Comparison of ENCODE assay signal across 17 cellular contexts in the genomic region with DNA sequence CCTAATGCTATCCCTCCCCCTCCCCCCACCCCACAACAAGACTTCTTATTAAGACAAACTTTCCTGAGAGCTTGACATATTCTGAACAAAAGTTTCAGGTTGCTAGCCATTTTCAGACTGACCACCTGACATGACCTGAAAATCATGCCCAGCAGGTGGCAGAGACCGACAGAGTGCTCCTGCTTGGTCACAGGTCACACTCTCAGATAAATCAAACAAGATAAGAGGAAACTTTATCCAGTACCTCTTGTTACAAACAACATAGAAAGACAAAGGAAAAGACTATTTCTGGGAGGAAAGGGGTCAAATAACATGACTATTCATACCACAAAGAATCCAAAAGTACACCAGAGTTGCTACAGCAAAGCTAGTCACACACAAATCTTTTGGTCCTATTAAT.
"Had no signal": no experiment of that assay in that cellular context is flagged by ENCODE, and none has a peak within 500 bp of the region (broad histone marks: within the 10 kb centered on the region; RNA-seq: fewer than 3 reads in every experiment).

No MANE protein-coding gene starts in this region.

- H3K4me1 ChIP-seq: gastroesophageal sphincter, left ventricle myocardium inferior, thyroid gland, uterus had no signal

- H3K36me3 Mint-ChIP-seq: stimulated activated memory B cell treated with anti-CD40 and anti-IgM and Interleukin-4, amounts not matched to agents 10 μg/mL and 1 μg/mL and 100 μg/mL, for 72 hours had no signal

- H3K27ac ChIP-seq: cardiac muscle cell, gastroesophageal sphincter, left ventricle myocardium inferior, neutrophil, thyroid gland, uterus had no signal

- H3K4me3 ChIP-seq: cardiac muscle cell, gastroesophageal sphincter, left ventricle myocardium inferior, thyroid gland, uterus had no signal

- H3K9me3 ChIP-seq: neutrophil, thyroid gland, uterus had no signal

- H3K27me3 ChIP-seq: cardiac muscle cell, gastroesophageal sphincter, neutrophil, thyroid gland, uterus had no signal

- H3K27me3 Mint-ChIP-seq: activated B cell treated with CpG ODN at 0.5 μM for 24 hours; stimulated activated memory B cell treated with anti-CD40 and anti-IgM and Interleukin-4, amounts not matched to agents 10 μg/mL and 1 μg/mL and 100 μg/mL, for 72 hours had no signal

- H3K27ac Mint-ChIP-seq: activated B cell treated with CpG ODN at 0.5 μM for 24 hours; activated CD8-positive, alpha-beta T cell treated with anti-CD3 and anti-CD28 coated beads, Interleukin-2, amount 10 ng/mL, durations not matched to agents 7 days and 5 days; activated T-cell treated with anti-CD3 and anti-CD28 coated beads, Interleukin-2, amount 50 U/mL, for 72 hours; naive thymus-derived CD8-positive, alpha-beta T cell; stimulated activated memory B cell treated with anti-CD40 and anti-IgM and Interleukin-4, amounts not matched to agents 10 μg/mL and 1 μg/mL and 100 μg/mL, for 72 hours had no signal

- H3K4me1 Mint-ChIP-seq: activated B cell treated with CpG ODN at 0.5 μM for 24 hours; naive thymus-derived CD8-positive, alpha-beta T cell; stimulated activated memory B cell treated with anti-CD40 and anti-IgM and Interleukin-4, amounts not matched to agents 10 μg/mL and 1 μg/mL and 100 μg/mL, for 72 hours had no signal

- H3K36me3 ChIP-seq: cardiac muscle cell, gastroesophageal sphincter, left ventricle myocardium inferior, neutrophil, thyroid gland, uterus had no signal

- DNase-seq: activated B cell treated with CpG ODN at 0.5 μM for 24 hours; activated CD4-positive, alpha-beta T cell treated with anti-CD3 and anti-CD28 coated beads for 48 hours; activated CD8-positive, alpha-beta memory T cell treated with anti-CD3 and anti-CD28 coated beads, Interleukin-2, amount 50 U/mL, for 4 hours; activated CD8-positive, alpha-beta T cell treated with anti-CD3 and anti-CD28 coated beads, Interleukin-2, amount 10 ng/mL, durations not matched to agents 7 days and 5 days; activated gamma-delta T cell; activated T-cell treated with anti-CD3 and anti-CD28 coated beads, Interleukin-2, amount 50 U/mL, for 72 hours; erythroblast; left ventricle myocardium inferior; naive thymus-derived CD8-positive, alpha-beta T cell; retina; stimulated activated CD4-positive, alpha-beta T cell treated with anti-CD3 and anti-CD28 coated beads, Interleukin-2, amount 100 ng/mL, for 48 hours; thyroid gland; uterus had no signal

- H3K4me3 Mint-ChIP-seq: activated B cell treated with CpG ODN at 0.5 μM for 24 hours; activated CD8-positive, alpha-beta T cell treated with anti-CD3 and anti-CD28 coated beads, Interleukin-2, amount 10 ng/mL, durations not matched to agents 7 days and 5 days; activated T-cell treated with anti-CD3 and anti-CD28 coated beads, Interleukin-2, amount 50 U/mL, for 72 hours; naive thymus-derived CD8-positive, alpha-beta T cell; stimulated activated memory B cell treated with anti-CD40 and anti-IgM and Interleukin-4, amounts not matched to agents 10 μg/mL and 1 μg/mL and 100 μg/mL, for 72 hours had no signal
